In the genomic region with DNA sequence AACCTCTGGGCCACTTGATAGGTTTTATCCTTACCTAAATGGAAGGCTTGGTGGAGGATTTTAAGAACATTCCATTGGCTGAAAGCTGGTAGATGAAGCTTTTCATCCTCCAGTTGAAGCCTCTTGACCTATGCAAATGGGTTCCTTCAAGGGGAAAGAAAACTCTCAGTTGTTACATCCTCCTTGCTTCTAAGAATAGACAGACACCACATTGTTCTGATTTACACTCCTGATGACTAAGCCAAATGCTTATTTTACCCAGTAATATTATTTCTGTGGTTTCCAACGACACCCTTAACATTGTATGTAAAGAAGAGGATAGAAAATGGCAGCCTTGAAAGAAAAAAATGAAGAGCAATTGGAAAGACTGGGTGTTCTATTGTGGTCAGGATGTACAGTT, we compare ENCODE assay signal across 14 cellular contexts.
DNase-seq lines count a peak whose midpoint lies in the region; ATAC-seq and TF ChIP-seq lines count a peak whose summit lies in the region.
"Had no signal": no experiment of that assay in that cellular context is flagged by ENCODE, and none has a peak within 500 bp of the region (broad histone marks: within the 10 kb centered on the region; RNA-seq: fewer than 3 reads in every experiment).

No MANE protein-coding gene starts in this region.

- 47 to 55% methylated on average over 1 of the region's 1 CpG for whole genome bisulfite sequencing in thyroid gland, 2 donors

- H3K27ac ChIP-seq in thyroid gland: no peak overlapping the region
- H3K27ac ChIP-seq: skin epidermis, thoracic aorta had no signal

- no peaks in the 10 kb centered on the region for H3K9me3 ChIP-seq in thyroid gland
- H3K9me3 ChIP-seq: thoracic aorta had no signal

- no peak overlapping the region for H3K4me3 ChIP-seq in skeletal muscle cell (ENCODE audit: low read depth, low read length)
- H3K4me3 ChIP-seq in thyroid gland (replicated peaks in 1 of 3): no peak overlapping the region
- H3K4me3 ChIP-seq: skin epidermis, thoracic aorta had no signal

- H3K4me1 ChIP-seq in thyroid gland: no peaks in the 10 kb centered on the region

- no peak for TF ChIP-seq CTCF in thyroid gland (IDR thresholded peaks at IDR 0.05)

- DNase-seq in astrocyte of the hippocampus (ENCODE audit: low read depth, low spot score): peak; percentile 21
- peak; percentile 44 for DNase-seq in skeletal muscle cell (ENCODE audit: low read depth)
- DNase-seq in thyroid gland: no peak
- no peak for DNase-seq in ecto neural progenitor cell (ENCODE audit: low spot score)
- DNase-seq: activated CD4-positive, alpha-beta memory T cell treated with anti-CD3 and anti-CD28 coated beads, Interleukin-2, amount 10 ng/mL, durations not matched to agents 7 days and 5 days; activated naive CD4-positive, alpha-beta T cell; DMS79; NCI-H2029 treated with DMSO at 0.1 percent for 48 hours had no signal

- ATAC-seq in GM18511 (IDR thresholded peaks at IDR 0.05; ENCODE audit: unreplicated experiment): peak; percentile 62
- peak; percentile 64 for ATAC-seq in HG03095 (IDR thresholded peaks at IDR 0.05; ENCODE audit: unreplicated experiment)
- ATAC-seq in GM18519 (IDR thresholded peaks at IDR 0.05; ENCODE audit: low FRiP score, unreplicated experiment): no peak
- ATAC-seq: natural killer cell treated with Interleukin-12 subunit alpha and Interleukin-12 subunit beta and Interleukin-15 and Interleukin-18, amount 100 ng/mL, for 72 hours had no signal

- no peaks in the 10 kb centered on the region for H3K27me3 ChIP-seq in thyroid gland

- no peaks in the 10 kb centered on the region for H3K36me3 ChIP-seq in thyroid gland
- H3K36me3 ChIP-seq: thoracic aorta had no signal

- intact Hi-C loops in thyroid gland (cut with DNase I): no loop called here

- TF ChIP-seq POLR2A in thyroid gland (IDR thresholded peaks at IDR 0.05): no peak

Comparison
In these comparisons a context has a peak if more than half of its experiments do, and no peak if none do; other contexts are left out.
1. DNase-seq: peak in astrocyte of the hippocampus (single experiment) and skeletal muscle cell (single experiment); none in thyroid gland (0 of 2) and ecto neural progenitor cell (single experiment).